In genomic region chr11:75814686-75815344, GRCh38 we compare ENCODE assay signal across 8 cellular contexts. TPM values are rescaled to one million over a fixed set of nuclear protein-coding genes. Genes with fewer than 3 reads are reported as not detected.
DNase-seq lines count a peak whose midpoint lies in the region; ATAC-seq and TF ChIP-seq lines count a peak whose summit lies in the region.

UVRAG (plus strand) TSS chr11:75815210; CDS start chr11:75815408, 198 bp downstream.

- no peaks in the 10 kb centered on the region for H3K27me3 Mint-ChIP-seq in activated T-cell treated with anti-CD3 and anti-CD28 coated beads, Interleukin-2, amount 50 U/mL, for 24 hours

- DNase-seq in DMS153 treated with DMSO at 0.1 percent for 48 hours (lab: John Stamatoyannopoulos, UW; ENCODE audit: unreplicated experiment) = peak; percentile 96
- DNase-seq in KBM-7 = peak; percentile 99
- peak; percentile 98 for DNase-seq in activated T-cell treated with anti-CD3 and anti-CD28 coated beads, Interleukin-2, amount 50 U/mL, for 24 hours
- DNase-seq in erythroblast (lab: John Stamatoyannopoulos, UW) = peak; percentile 100
- DNase-seq in stimulated activated CD8-positive, alpha-beta memory T cell treated with anti-CD3 and anti-CD28 coated beads, Interleukin-4, amount 100 ng/mL, for 48 hours = peak; percentile 99

- in situ Hi-C loops in KBM-7 (cut with MboI; ENCODE audit: low pct_unique_long_range_greater_than_20kb, low sequenced_read_pairs) = no loop called here

- H3K27ac Mint-ChIP-seq in activated T-cell treated with anti-CD3 and anti-CD28 coated beads, Interleukin-2, amount 50 U/mL, for 24 hours = peak within 1 kb of the TSS; percentile 97

- peak; percentile 74 for ATAC-seq in GM21717 (IDR thresholded peaks at IDR 0.05; ENCODE audit: unreplicated experiment)

- H3K27me3 ChIP-seq in mucosa of rectum (ENCODE audit: control insufficient read depth in 2 of 2, insufficient read depth in 2 of 2, low read length in 2 of 2) = no peaks in the 10 kb centered on the region

- H3K4me3 Mint-ChIP-seq in activated T-cell treated with anti-CD3 and anti-CD28 coated beads, Interleukin-2, amount 50 U/mL, for 24 hours = no peak within 1 kb of the TSS

- peaks cover 7% of the 10 kb centered on the region for H3K36me3 Mint-ChIP-seq in activated T-cell treated with anti-CD3 and anti-CD28 coated beads, Interleukin-2, amount 50 U/mL, for 24 hours (ENCODE audit: low read depth)

- peak within 1 kb of the TSS; percentile 77 to 78 for H3K4me3 ChIP-seq in mucosa of rectum (ENCODE audit: low read length in 2 of 2)

- H3K4me1 Mint-ChIP-seq in activated T-cell treated with anti-CD3 and anti-CD28 coated beads, Interleukin-2, amount 50 U/mL, for 24 hours (ENCODE audit: low read depth) = peaks cover 21% of the 10 kb centered on the region

- no peaks in the 10 kb centered on the region for H3K36me3 ChIP-seq in mucosa of rectum (ENCODE audit: control insufficient read depth in 2 of 2, insufficient read depth in 2 of 2, low read length in 2 of 2)

- H3K4me1 ChIP-seq in mucosa of rectum (ENCODE audit: control insufficient read depth in 2 of 2, insufficient read depth in 2 of 2, low read length in 2 of 2) = peaks cover 7 to 23% of the 10 kb centered on the region in 2 donors

- H3K27ac ChIP-seq in mucosa of rectum (ENCODE audit: low read depth in 2 of 2, low read length in 2 of 2) = peak within 1 kb of the TSS; percentile 90 to 93

- no peaks in the 10 kb centered on the region for H3K9me3 Mint-ChIP-seq in activated T-cell treated with anti-CD3 and anti-CD28 coated beads, Interleukin-2, amount 50 U/mL, for 24 hours

- no peaks in the 10 kb centered on the region for H3K9me3 ChIP-seq in mucosa of rectum (ENCODE audit: control insufficient read depth in 2 of 2, low read length in 2 of 2)

- peak within 1 kb of the TSS; percentile 77 to 84 for H3K9ac ChIP-seq in mucosa of rectum (ENCODE audit: low read depth in 1 of 2, low read length in 2 of 2)

- TF ChIP-seq POLR2A in erythroblast (IDR thresholded peaks at IDR 0.05; ENCODE audit: low read length) = peak; percentile 86

TF ChIP-seq in PFSK-1, 5 proteins besides CTCF, POLR2A, EP300 and RAD21:
- TF ChIP-seq POLR2AphosphoS5 (IDR thresholded peaks at IDR 0.05; ENCODE audit: low read depth, low read length) (peak; percentile 88), TAF1 (IDR thresholded peaks at IDR 0.05; ENCODE audit: borderline replicate concordance, insufficient read depth, low read length) (peak; percentile 85; the same call in 1 of the 2 replicates), REST (IDR thresholded peaks at IDR 0.05; ENCODE audit: insufficient read depth in 1 of 2, low read depth in 2 of 2, low read length in 2 of 2) (0 out of 4 replicates have a peak, but pooled peaks of 1 of the 2 experiments have one; percentile 37), SIN3A (IDR thresholded peaks at IDR 0.05; ENCODE audit: borderline replicate concordance, insufficient read depth, low read length) (peak; percentile 98; the same call in 1 of the 2 replicates), FOXP2 (optimal IDR thresholded peaks at IDR 0.05; ENCODE audit: borderline replicate concordance, extremely low read depth, extremely low read length, insufficient read depth) (peak; percentile 40)

RNA-seq across cellular contexts. Expression of gene UVRAG, which starts in this region (rescaled TPM):
- 14.9 TPM for polyA plus RNA-seq in PFSK-1 (2012; ENCODE audit: insufficient read length, low read depth)

Comparison
In these comparisons a context has a peak if more than half of its experiments do, and no peak if none do; other contexts are left out.
1. Peak in every context shown above with its lines: DNase-seq, ATAC-seq, H3K4me3 ChIP-seq and H3K27ac ChIP-seq.